Comparison of ENCODE assay signal across 32 cellular contexts in genomic region chr3:154791611-154792010, GRCh38.
"Had no signal": no experiment of that assay in that cellular context is flagged by ENCODE, and none has a peak within 500 bp of the region (broad histone marks: within the 10 kb centered on the region; RNA-seq: fewer than 3 reads in every experiment).

No MANE protein-coding gene starts in this region.

- H3K4me2 ChIP-seq: hepatocyte had no signal

- ATAC-seq: activated CD4-positive, CD25-positive, alpha-beta regulatory T cell treated with anti-CD3 and anti-CD28 coated beads, Interleukin-2, amount 50 U/mL, for 24 hours; gastroesophageal sphincter; left cardiac atrium; naive thymus-derived CD4-positive, alpha-beta T cell; stimulated activated effector memory CD8-positive, alpha-beta T cell treated with anti-CD3 and anti-CD28 coated beads, Interleukin-12 subunit alpha, Interleukin-12 subunit beta, amount 100 ng/mL, for 72 hours had no signal

- H3K4me3 ChIP-seq: adrenal gland, ascending aorta, cardiac muscle cell, colonic mucosa, gastroesophageal sphincter, hepatocyte, ovary, prostate gland, sigmoid colon, thyroid gland had no signal

- H3K36me3 ChIP-seq: adrenal gland, ascending aorta, cardiac muscle cell, colonic mucosa, gastroesophageal sphincter, ovary, prostate gland, sigmoid colon, thyroid gland, WERI-Rb-1 had no signal

- H3K27me3 ChIP-seq: adrenal gland, ascending aorta, cardiac muscle cell, colonic mucosa, gastroesophageal sphincter, hepatocyte, ovary, sigmoid colon, thyroid gland had no signal

- H3K27ac ChIP-seq: adrenal gland, ascending aorta, cardiac muscle cell, colonic mucosa, hepatocyte, ovary, prostate gland, sigmoid colon, thyroid gland, WERI-Rb-1 had no signal

- DNase-seq: activated CD4-positive, alpha-beta memory T cell treated with anti-CD3 and anti-CD28 coated beads for 36 hours; activated CD4-positive, alpha-beta T cell treated with anti-CD3 and anti-CD28 coated beads for 48 hours; activated CD8-positive, alpha-beta memory T cell treated with anti-CD3 and anti-CD28 coated beads, Interleukin-2, amount 50 U/mL, for 4 hours; activated effector memory CD4-positive, alpha-beta T cell treated with anti-CD3 and anti-CD28 coated beads, Interleukin-2, amount 50 U/mL, for 16 hours; activated naive CD4-positive, alpha-beta T cell treated with anti-CD3 and anti-CD28 coated beads for 36 hours; activated naive CD8-positive, alpha-beta T cell treated with anti-CD3 and anti-CD28 coated beads for 36 hours; activated T-cell treated with anti-CD3 and anti-CD28 coated beads, Interleukin-2, amount 50 U/mL, for 1 hour; adrenal gland; cerebellar nuclear complex; colonic mucosa; effector CD8-positive, alpha-beta T cell; erythroblast; islet precursor cell; left cardiac atrium; mammary epithelial cell; midbrain; naive thymus-derived CD4-positive, alpha-beta T cell; ovary; sigmoid colon; small intestine; stimulated activated CD4-positive, alpha-beta T cell treated with anti-CD3 and anti-CD28 coated beads, Interleukin-4, amount 100 ng/mL, for 24 hours; substantia nigra; thyroid gland; WERI-Rb-1 had no signal

- FAIRE-seq: endometrium, small intestine had no signal

- H3K9me3 ChIP-seq: adrenal gland, ascending aorta, colonic mucosa, gastroesophageal sphincter, ovary, prostate gland, sigmoid colon, thyroid gland had no signal

- H3K4me1 ChIP-seq: adrenal gland, colonic mucosa, prostate gland, thyroid gland had no signal

- H3K79me2 ChIP-seq: hepatocyte had no signal

- H2AFZ ChIP-seq: hepatocyte had no signal
